ENCODE assay signal across 21 cellular contexts in the genomic region with DNA sequence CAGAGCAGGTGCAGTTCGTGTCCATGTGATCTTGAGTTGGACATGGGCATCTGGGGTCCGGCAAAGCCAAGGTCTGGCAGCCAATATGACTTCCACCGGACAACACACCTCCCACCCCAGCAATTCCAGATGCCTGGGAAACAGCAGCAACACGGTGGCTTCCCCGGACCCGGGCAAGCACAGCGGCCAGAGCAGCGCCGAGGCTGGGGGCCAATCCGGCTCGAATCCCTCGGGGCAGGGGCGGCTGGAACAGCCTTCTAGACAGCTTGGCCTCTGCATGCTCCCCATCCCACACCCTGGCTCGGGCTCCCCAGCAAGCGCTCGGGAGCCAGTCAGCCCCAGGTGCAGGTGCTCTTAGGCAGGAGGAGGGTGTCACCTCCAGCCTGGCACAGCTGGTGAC. TPM values are rescaled to one million over a fixed set of nuclear protein-coding genes. Genes with fewer than 3 reads are reported as not detected.
DNase-seq lines count a peak whose midpoint lies in the region; ATAC-seq, FAIRE-seq and TF ChIP-seq lines count a peak whose summit lies in the region.
"Had no signal": no experiment of that assay in that cellular context is flagged by ENCODE, and none has a peak within 500 bp of the region (broad histone marks: within the 10 kb centered on the region; RNA-seq: fewer than 3 reads in every experiment).

No MANE protein-coding gene starts in this region.

- no peaks in the 10 kb centered on the region for H3K36me3 Mint-ChIP-seq in stimulated activated memory B cell treated with anti-CD40 and anti-IgM and Interleukin-4, amounts not matched to agents 10 μg/mL and 1 μg/mL and 100 μg/mL, for 72 hours
- H3K36me3 Mint-ChIP-seq: CD14-positive monocyte; CD8-positive, alpha-beta memory T cell had no signal

- ATAC-seq in SK-N-SH treated with all-trans-retinoic acid at 6 μM for 48 hours = no peak
- no peak for ATAC-seq in stimulated activated memory B cell treated with anti-CD40 and anti-IgM and Interleukin-4, amounts not matched to agents 10 μg/mL and 1 μg/mL and 100 μg/mL, for 72 hours
- ATAC-seq: GM12878 had no signal

- H3K9me3 ChIP-seq in SK-N-SH (no peaks in the 10 kb centered on the region), BE2C (no peaks in the 10 kb centered on the region), BLaER1 (no peaks in the 10 kb centered on the region)
- H3K9me3 ChIP-seq: BLaER1 treated with 17β-estradiol and CSF1 and Interleukin-3, amounts not matched to agents 10 nM and 100 nM; HAP-1 had no signal

- TF ChIP-seq CTCF in SK-N-SH (IDR thresholded peaks at IDR 0.05) (no peak), BE2C (IDR thresholded peaks at IDR 0.05; ENCODE audit: low read depth, low read length) (no peak), bronchial epithelial cell (IDR thresholded peaks at IDR 0.05; ENCODE audit: insufficient read depth, low read length, severe bottlenecking) (no peak)

- H3K4me2 ChIP-seq in SK-N-SH (no peak overlapping the region), BLaER1 (no peak overlapping the region)
- H3K4me2 ChIP-seq: BLaER1 treated with 17β-estradiol and CSF1 and Interleukin-3, amounts not matched to agents 10 nM and 100 nM had no signal

- no peak for TF ChIP-seq RAD21 in SK-N-SH (IDR thresholded peaks at IDR 0.05; ENCODE audit: low read length)

- H4K20me1 ChIP-seq in SK-N-SH (ENCODE audit: insufficient read depth) = no peaks in the 10 kb centered on the region
- no peaks in the 10 kb centered on the region for H4K20me1 ChIP-seq in BLaER1

- H3K27me3 ChIP-seq in SK-N-SH (ENCODE audit: insufficient read depth) = no peaks in the 10 kb centered on the region
- no peaks in the 10 kb centered on the region for H3K27me3 ChIP-seq in BE2C
- H3K27me3 ChIP-seq in BLaER1 = no peaks in the 10 kb centered on the region
- peaks cover 9% of the 10 kb centered on the region for H3K27me3 ChIP-seq in bronchial epithelial cell (ENCODE audit: control insufficient read depth, insufficient read depth, low read length)

- CTCF ChIA-PET in SK-N-SH (lab: Yijun Ruan, JAX) = interaction anchor here (0.9 to 2.7 kb wide), 12 partner anchors 17 to 131 kb away, joined by 3 to 9 read pairs (median 4); partner anchors contain the start of gene DBH

- POLR2A ChIA-PET in SK-N-SH (lab: Yijun Ruan, JAX) = interaction anchor here (0.6 to 4.9 kb wide), 14 partner anchors 9 to 137 kb away, joined by 3 to 34 read pairs (median 4); partner anchors contain the start of genes ADAMTSL2, DBH, FAM163B and SARDH

- H3K4me3 Mint-ChIP-seq in stimulated activated memory B cell treated with anti-CD40 and anti-IgM and Interleukin-4, amounts not matched to agents 10 μg/mL and 1 μg/mL and 100 μg/mL, for 72 hours = no peak overlapping the region
- H3K4me3 Mint-ChIP-seq: CD14-positive monocyte; CD4-positive, alpha-beta T cell; CD8-positive, alpha-beta memory T cell; HFFc6 had no signal

- DNase-seq in SK-N-SH (peak; percentile 66), BE2C (peak; percentile 57), bronchial epithelial cell (ENCODE audit: low read depth) (no peak)
- DNase-seq: Calu3; CD4-positive, alpha-beta T cell; CD8-positive, alpha-beta memory T cell; EL; GDM1; GOT3; HFFc6 had no signal

- peak; percentile 64 for FAIRE-seq in bronchial epithelial cell (lab: Jason Lieb, UNC)
- FAIRE-seq: GM12878, GM19239, H54 had no signal

- H3K9ac ChIP-seq in SK-N-SH (no peak overlapping the region), BLaER1 (no peak overlapping the region)
- H3K9ac ChIP-seq: BLaER1 treated with 17β-estradiol and CSF1 and Interleukin-3, amounts not matched to agents 10 nM and 100 nM had no signal

- H3K79me2 ChIP-seq in SK-N-SH (ENCODE audit: insufficient read depth) = no peaks in the 10 kb centered on the region

- H3K4me3 ChIP-seq in SK-N-SH (ENCODE audit: low read depth in 2 of 2, low read length in 1 of 2) (no peak overlapping the region), BE2C (ENCODE audit: low read depth, low read length) (no peak overlapping the region), BLaER1 (no peak overlapping the region), bronchial epithelial cell (ENCODE audit: low read depth, low read length) (no peak overlapping the region)
- H3K4me3 ChIP-seq: BLaER1 treated with 17β-estradiol and CSF1 and Interleukin-3, amounts not matched to agents 10 nM and 100 nM; GM12878; HAP-1 had no signal

- no peak overlapping the region for H2AFZ ChIP-seq in SK-N-SH (ENCODE audit: low read depth)

- no peak for TF ChIP-seq EP300 in SK-N-SH (IDR thresholded peaks at IDR 0.05; ENCODE audit: borderline replicate concordance in 1 of 2, low read depth in 1 of 2, low read length in 1 of 2)

- H3K4me1 Mint-ChIP-seq in stimulated activated memory B cell treated with anti-CD40 and anti-IgM and Interleukin-4, amounts not matched to agents 10 μg/mL and 1 μg/mL and 100 μg/mL, for 72 hours = peaks cover 7% of the 10 kb centered on the region
- H3K4me1 Mint-ChIP-seq: CD14-positive monocyte; CD8-positive, alpha-beta memory T cell had no signal

- no peak overlapping the region for H3K27ac Mint-ChIP-seq in stimulated activated memory B cell treated with anti-CD40 and anti-IgM and Interleukin-4, amounts not matched to agents 10 μg/mL and 1 μg/mL and 100 μg/mL, for 72 hours
- H3K27ac Mint-ChIP-seq: CD14-positive monocyte, HFFc6 had no signal

- H3F3A ChIP-seq in SK-N-SH (replicated peaks; ENCODE audit: insufficient read depth) = no peaks in the 10 kb centered on the region

- peaks cover 63% of the 10 kb centered on the region for H3K27me3 Mint-ChIP-seq in stimulated activated memory B cell treated with anti-CD40 and anti-IgM and Interleukin-4, amounts not matched to agents 10 μg/mL and 1 μg/mL and 100 μg/mL, for 72 hours
- H3K27me3 Mint-ChIP-seq: CD4-positive, alpha-beta T cell had no signal

- H3K4me1 ChIP-seq in SK-N-SH (ENCODE audit: control insufficient read depth in 1 of 2, insufficient read depth in 2 of 2, low read depth in 1 of 2, low read length in 1 of 2) (peaks cover 0 to 48% of the 10 kb centered on the region in 2 experiments; a peak in 1 of 4 replicates), BE2C (peaks cover 4% of the 10 kb centered on the region), BLaER1 (peaks cover 23% of the 10 kb centered on the region; the same call in 1 of the 2 replicates)
- H3K4me1 ChIP-seq: HAP-1 had no signal

- WGBS in SK-N-SH (ENCODE audit: low lambda C conversion rate) = 43% methylated on average over 3 of the region's 16 CpGs

- peak overlapping the region in 1 of 2 experiments; percentile 85; a peak in 2 of 4 replicates for H3K27ac ChIP-seq in SK-N-SH (ENCODE audit: low read depth in 2 of 2, low read length in 1 of 2)
- 0 out of 2 replicates have a peak overlapping the region, but pooled peaks have one; percentile 13 for H3K27ac ChIP-seq in BLaER1
- H3K27ac ChIP-seq: BLaER1 treated with 17β-estradiol and CSF1 and Interleukin-3, amounts not matched to agents 10 nM and 100 nM had no signal

- H3K9me3 Mint-ChIP-seq in stimulated activated memory B cell treated with anti-CD40 and anti-IgM and Interleukin-4, amounts not matched to agents 10 μg/mL and 1 μg/mL and 100 μg/mL, for 72 hours = no peaks in the 10 kb centered on the region
- H3K9me3 Mint-ChIP-seq: CD14-positive monocyte; CD4-positive, alpha-beta T cell; CD8-positive, alpha-beta memory T cell; HFFc6 had no signal

- no peaks in the 10 kb centered on the region for H3K9me2 ChIP-seq in SK-N-SH

- no peaks in the 10 kb centered on the region for H3K36me3 ChIP-seq in SK-N-SH (replicated peaks in 1 of 2; ENCODE audit: control insufficient read depth in 1 of 2, insufficient read depth in 2 of 2, low read length in 1 of 2)
- H3K36me3 ChIP-seq in BE2C = peaks cover 6% of the 10 kb centered on the region
- H3K36me3 ChIP-seq in BLaER1 = peaks cover 8% of the 10 kb centered on the region; the same call in 1 of the 2 replicates
- H3K36me3 ChIP-seq in bronchial epithelial cell (ENCODE audit: control insufficient read depth, insufficient read depth, low read length) = no peaks in the 10 kb centered on the region
- H3K36me3 ChIP-seq: HAP-1 had no signal

TF ChIP-seq in SK-N-SH, 30 proteins besides CTCF, POLR2A, EP300 and RAD21:
- TF ChIP-seq MXI1 (IDR thresholded peaks at IDR 0.05; ENCODE audit: low read depth, low read length) = 0 out of 2 replicates have a peak, but pooled peaks have one; percentile 3
- TF ChIP-seq TAF1 (IDR thresholded peaks at IDR 0.05; ENCODE audit: borderline replicate concordance, low read depth, low read length) = no peak

TF ChIP-seq in SK-N-SH treated with all-trans-retinoic acid at 6 μM for 48 hours, 23 proteins besides CTCF, POLR2A, EP300 and RAD21 (continues in another document):
- no peak for TF ChIP-seq ZNF565 (CRISPR knock-in tag; conservative IDR thresholded peaks at IDR 0.05; ENCODE audit: low read depth)
- TF ChIP-seq BACH2 (CRISPR knock-in tag; IDR thresholded peaks at IDR 0.05; ENCODE audit: borderline replicate concordance) = no peak
- no peak for TF ChIP-seq CREB5 (CRISPR knock-in tag; IDR thresholded peaks at IDR 0.05; ENCODE audit: low read depth)

RNA-seq across cellular contexts. Expression of gene DBH, which starts 28.0 kb away (rescaled TPM):
- 0.92 and 1.2 TPM in 2 replicates for polyA plus RNA-seq in SK-N-SH (2012; rRNA removed)
- polyA plus RNA-seq in SK-N-SH (2012; cell fraction: cytosol; rRNA removed) = 1.5 and 3.8 TPM in 2 replicates
- 1.5 and 2.0 TPM in 2 replicates for polyA plus RNA-seq in SK-N-SH (2012; cell fraction: nucleus; rRNA removed)
- 42.7 TPM for polyA plus RNA-seq in BE2C (2012; ENCODE audit: insufficient read depth, insufficient read length, low read depth)
- not detected in 2 replicates for total RNA-seq in bronchial epithelial cell
- total RNA-seq: A172; A673; Calu3; CD8-positive, alpha-beta memory T cell; GM12878; HFFc6 had no signal
- polyA plus RNA-seq: CD14-positive monocyte; CD8-positive, alpha-beta memory T cell; GM12878 had no signal

RNA-seq across cellular contexts. Expression of gene FAM163B, which starts 55.0 kb away (rescaled TPM):
- polyA plus RNA-seq in SK-N-SH (2012; rRNA removed) = 0.05 and 0.15 TPM in 2 replicates
- 0.12 and 0.16 TPM in 2 replicates for polyA plus RNA-seq in SK-N-SH (2012; cell fraction: cytosol; rRNA removed)
- polyA plus RNA-seq in SK-N-SH (2012; cell fraction: nucleus; rRNA removed) = 0.21 and 0.36 TPM in 2 replicates
- polyA plus RNA-seq in BE2C (2012; ENCODE audit: insufficient read depth, insufficient read length, low read depth) = 8.5 TPM
- not detected in 2 replicates for total RNA-seq in bronchial epithelial cell
- total RNA-seq: A172; A673; Calu3; CD4-positive, alpha-beta T cell; CD8-positive, alpha-beta memory T cell; GM12878; HFFc6 had no signal
- polyA plus RNA-seq: CD14-positive monocyte; CD8-positive, alpha-beta memory T cell; GM12878 had no signal
